Comparison of ENCODE assay signal across 26 cellular contexts in genomic region chr9:127912296-127912695, GRCh38. TPM values are rescaled to one million over a fixed set of nuclear protein-coding genes. Genes with fewer than 3 reads are reported as not detected.
DNase-seq lines count a peak whose midpoint lies in the region; ATAC-seq, FAIRE-seq and TF ChIP-seq lines count a peak whose summit lies in the region.
"Had no signal": no experiment of that assay in that cellular context is flagged by ENCODE, and none has a peak within 500 bp of the region (broad histone marks: within the 10 kb centered on the region; RNA-seq: fewer than 3 reads in every experiment).

No MANE protein-coding gene starts in this region.

- H4K20me1 ChIP-seq in KMS-11 (ENCODE audit: insufficient read depth) (no peaks in the 10 kb centered on the region), GM12878 (ENCODE audit: control insufficient read depth, insufficient read depth) (no peaks in the 10 kb centered on the region)

- in situ Hi-C loops in GM12878 (cut with MboI), result loop anchor here (5.0 kb wide), 1 partner anchor 175 kb away; the partner anchor contains the start of gene TOR2A

- no peak for DNase-seq in activated CD4-positive, alpha-beta T cell treated with anti-CD3 and anti-CD28 coated beads, Interleukin-2, amount 10 ng/mL, durations not matched to agents 24 days and 14 days
- no peak for DNase-seq in activated CD4-positive, alpha-beta T cell treated with anti-CD3 and anti-CD28 coated beads, Interleukin-2, amount 10 ng/mL, durations not matched to agents 7 days and 5 days
- DNase-seq in GM12878 (ENCODE audit: low read depth, low spot score) (no peak), lower leg skin (ENCODE audit: low spot score in 2 of 2) (no peak), DMS53 treated with DMSO at 0.1 percent for 48 hours (lab: John Stamatoyannopoulos, UW; ENCODE audit: unreplicated experiment) (no peak), SKM-1 (lab: John Stamatoyannopoulos, UW; ENCODE audit: unreplicated experiment) (no peak)
- DNase-seq in stimulated activated naive B cell treated with anti-CD40 and anti-IgM and Interleukin-4, amounts not matched to agents 10 μg/mL and 1 μg/mL and 100 μg/mL, for 72 hours, result no peak
- DNase-seq: activated CD4-positive, CD25-positive, alpha-beta regulatory T cell; activated effector memory CD4-positive, alpha-beta T cell treated with anti-CD3 and anti-CD28 coated beads, Interleukin-2, amount 50 U/mL, for 16 hours; amygdala; C1 segment of cervical spinal cord; foreskin fibroblast; GF-D8; GOT3; hypothalamus; islet precursor cell; NCI-H146; NCI-H748 treated with DMSO at 0.1 percent for 48 hours; nucleus accumbens; stimulated activated CD4-positive, alpha-beta T cell treated with anti-CD3 and anti-CD28 coated beads, Interleukin-4, amount 100 ng/mL, for 1 hour had no signal

- H3K9me3 Mint-ChIP-seq in activated CD4-positive, alpha-beta T cell treated with anti-CD3 and anti-CD28 coated beads, Interleukin-2, amount 10 ng/mL, durations not matched to agents 24 days and 14 days, result no peaks in the 10 kb centered on the region
- H3K9me3 Mint-ChIP-seq in activated CD4-positive, alpha-beta T cell treated with anti-CD3 and anti-CD28 coated beads, Interleukin-2, amount 10 ng/mL, durations not matched to agents 7 days and 5 days, result no peaks in the 10 kb centered on the region
- no peaks in the 10 kb centered on the region for H3K9me3 Mint-ChIP-seq in stimulated activated naive B cell treated with anti-CD40 and anti-IgM and Interleukin-4, amounts not matched to agents 10 μg/mL and 1 μg/mL and 100 μg/mL, for 72 hours
- H3K9me3 Mint-ChIP-seq: type B pancreatic cell had no signal

- no peak for TF ChIP-seq RAD21 in GM12878 (IDR thresholded peaks at IDR 0.05; ENCODE audit: insufficient read depth, low read depth, low read length)

- RAD21 ChIA-PET in GM12878 (lab: Charles Lee; ENCODE audit: unreplicated experiment), result interaction anchor here (1.3 to 1.7 kb wide), 2 partner anchors 9 to 141 kb away, joined by 3 to 4 read pairs; no protein-coding TSS in a partner anchor

- BruUV-seq in GM12878 (replicated peaks; lab: Mats Ljungman, UMichigan), result no TSS peak

- peaks cover 14% of the 10 kb centered on the region; the same call in 1 of the 2 replicates for H3K36me3 ChIP-seq in KMS-11 (ENCODE audit: insufficient read depth)
- peaks cover 10 to 22% of the 10 kb centered on the region in 2 experiments; a peak in 2 of 4 replicates for H3K36me3 ChIP-seq in GM12878 (ENCODE audit: control insufficient read depth in 2 of 2, insufficient read depth in 2 of 2, low read length in 1 of 2)

- H3K4me1 Mint-ChIP-seq in activated CD4-positive, alpha-beta T cell treated with anti-CD3 and anti-CD28 coated beads, Interleukin-2, amount 10 ng/mL, durations not matched to agents 24 days and 14 days, result peaks cover 38% of the 10 kb centered on the region
- H3K4me1 Mint-ChIP-seq in activated CD4-positive, alpha-beta T cell treated with anti-CD3 and anti-CD28 coated beads, Interleukin-2, amount 10 ng/mL, durations not matched to agents 7 days and 5 days, result peaks cover 44% of the 10 kb centered on the region
- H3K4me1 Mint-ChIP-seq in stimulated activated naive B cell treated with anti-CD40 and anti-IgM and Interleukin-4, amounts not matched to agents 10 μg/mL and 1 μg/mL and 100 μg/mL, for 72 hours, result peaks cover 33 to 56% of the 10 kb centered on the region in 2 donors

- TF ChIP-seq CTCF in KMS-11 (conservative IDR thresholded peaks at IDR 0.05; ENCODE audit: low read depth, low read length), result no peak
- no peak for TF ChIP-seq CTCF in GM12878 (IDR thresholded peaks at IDR 0.05 in 2 of 3, conservative IDR thresholded peaks at IDR 0.05 in 1 of 3; ENCODE audit: control insufficient read depth in 2 of 3, extremely low read depth in 1 of 3, insufficient read depth in 1 of 3, low read depth in 3 of 3, low read length in 3 of 3)
- no peak for TF ChIP-seq CTCF in lower leg skin (IDR thresholded peaks at IDR 0.05)

- peaks cover 60% of the 10 kb centered on the region for H3K4me1 ChIP-seq in KMS-11 (ENCODE audit: low read depth, poor library complexity, severe bottlenecking)
- peaks cover 40% of the 10 kb centered on the region for H3K4me1 ChIP-seq in GM12878 (ENCODE audit: control insufficient read depth, insufficient read depth, low read length)

- TF ChIP-seq POLR2A in GM12878 (IDR thresholded peaks at IDR 0.05; ENCODE audit: low read depth, low read length) (no peak), lower leg skin (IDR thresholded peaks at IDR 0.05) (no peak)

- peaks cover 60% of the 10 kb centered on the region for H3K79me2 ChIP-seq in KMS-11 (ENCODE audit: insufficient read depth, low read depth)
- peaks cover 39% of the 10 kb centered on the region for H3K79me2 ChIP-seq in GM12878 (ENCODE audit: control insufficient read depth, insufficient read depth, low read length)

- WGBS in GM12878 (ENCODE audit: insufficient coverage, insufficient replicate concordance, low lambda C conversion rate, missing lambda C conversion rate), result 98% methylated on average over 23 of the region's 31 CpGs
- WGBS in lower leg skin, 2 donors, result 96% methylated on average over 28 to 30 of the region's 31 CpGs

- H2AFZ ChIP-seq in KMS-11 (ENCODE audit: low read depth), result no peak overlapping the region
- no peak overlapping the region for H2AFZ ChIP-seq in GM12878 (ENCODE audit: control insufficient read depth, low read depth, low read length)

- H3K4me3 ChIP-seq in KMS-11 (IDR thresholded peaks at IDR 0.05; ENCODE audit: insufficient read depth, low read depth, low read length), result no peak overlapping the region
- H3K4me3 ChIP-seq in GM12878, result no peak overlapping the region
- H3K4me3 ChIP-seq in lower leg skin (ENCODE audit: low read depth, poor library complexity, severe bottlenecking), result no peak overlapping the region
- H3K4me3 ChIP-seq: lung, SJSA1 had no signal

- peak overlapping the region; percentile 96 for H3K27ac Mint-ChIP-seq in activated CD4-positive, alpha-beta T cell treated with anti-CD3 and anti-CD28 coated beads, Interleukin-2, amount 10 ng/mL, durations not matched to agents 24 days and 14 days
- no peak overlapping the region for H3K27ac Mint-ChIP-seq in activated CD4-positive, alpha-beta T cell treated with anti-CD3 and anti-CD28 coated beads, Interleukin-2, amount 10 ng/mL, durations not matched to agents 7 days and 5 days
- peak overlapping the region; percentile 93 for H3K27ac Mint-ChIP-seq in stimulated activated naive B cell treated with anti-CD40 and anti-IgM and Interleukin-4, amounts not matched to agents 10 μg/mL and 1 μg/mL and 100 μg/mL, for 72 hours

- CTCF ChIA-PET in activated CD4-positive, alpha-beta T cell treated with anti-CD3 and anti-CD28 coated beads, Interleukin-2, amount 10 ng/mL, durations not matched to agents 7 days and 5 days (lab: Charles Lee), result interaction anchor here (1.1 to 1.4 kb wide), 4 partner anchors 9 to 30 kb away, joined by 3 to 5 read pairs (median 3); no protein-coding TSS in a partner anchor
- CTCF ChIA-PET in GM12878 (lab: Yijun Ruan, JAX), result interaction anchor here (1.3 to 1.7 kb wide), 3 partner anchors 8 to 43 kb away, joined by 3 to 7 read pairs (median 5); no protein-coding TSS in a partner anchor

- intact Hi-C loops in activated CD4-positive, alpha-beta T cell treated with anti-CD3 and anti-CD28 coated beads, Interleukin-2, amount 10 ng/mL, durations not matched to agents 24 days and 14 days (cut with micrococcal nuclease), result no loop called here
- intact Hi-C loops in GM12878 (cut with micrococcal nuclease; ENCODE audit: unreplicated experiment), result no loop called here
- intact Hi-C loops in lower leg skin (cut with DNase I; ENCODE audit: low total_unique reads), result loop anchor here (5.0 kb wide), 1 partner anchor 125 kb away; the partner anchor contains the start of gene CDK9

- SMC1A ChIA-PET in GM12878 (lab: Charles Lee; ENCODE audit: uncharacterized antibody, unreplicated experiment), result interaction anchor here (0.7 kb wide), 1 partner anchor 133 kb away, joined by 3 read pairs; no protein-coding TSS in a partner anchor

- H3K9me3 ChIP-seq in GM12878 (replicated peaks; ENCODE audit: control insufficient read depth, insufficient read depth, low read length), result no peaks in the 10 kb centered on the region
- H3K9me3 ChIP-seq: SJSA1 had no signal

- H3K27ac ChIP-seq in KMS-11 (peak overlapping the region; percentile 97), GM12878 (ENCODE audit: control insufficient read depth, insufficient read depth) (peak overlapping the region; percentile 86)
- H3K27ac ChIP-seq: epithelial cell of prostate, HL-60, SJSA1 had no signal

- no peak for TF ChIP-seq EP300 in GM12878 (IDR thresholded peaks at IDR 0.05; ENCODE audit: borderline replicate concordance in 1 of 2, control insufficient read depth in 1 of 2, low read depth in 2 of 2, low read length in 2 of 2)

- POLR2A ChIA-PET in activated CD4-positive, alpha-beta T cell treated with anti-CD3 and anti-CD28 coated beads, Interleukin-2, amount 10 ng/mL, durations not matched to agents 7 days and 5 days (lab: Charles Lee), result interaction anchor here (0.5 kb wide), 1 partner anchor 122 kb away, joined by 4 read pairs; no protein-coding TSS in a partner anchor
- POLR2A ChIA-PET in GM12878 (lab: Charles Lee), result interaction anchor here (1.4 to 6.9 kb wide), 2 partner anchors 10 to 23 kb away, joined by 3 to 166 read pairs; partner anchors contain the start of gene ST6GALNAC6

- H3K9ac ChIP-seq in KMS-11 (peak overlapping the region; percentile 53; the same call in 1 of the 2 replicates), GM12878 (ENCODE audit: control insufficient read depth, insufficient read depth, low read length) (peak overlapping the region; percentile 57)

- H3K27me3 ChIP-seq in KMS-11 (ENCODE audit: insufficient read depth, low read depth) (no peaks in the 10 kb centered on the region), GM12878 (replicated peaks in 1 of 2; ENCODE audit: control insufficient read depth in 2 of 2, insufficient read depth in 2 of 2, low read length in 1 of 2) (no peaks in the 10 kb centered on the region)
- H3K27me3 ChIP-seq: SJSA1 had no signal

- H3K27me3 Mint-ChIP-seq in activated CD4-positive, alpha-beta T cell treated with anti-CD3 and anti-CD28 coated beads, Interleukin-2, amount 10 ng/mL, durations not matched to agents 24 days and 14 days, result no peaks in the 10 kb centered on the region
- H3K27me3 Mint-ChIP-seq in activated CD4-positive, alpha-beta T cell treated with anti-CD3 and anti-CD28 coated beads, Interleukin-2, amount 10 ng/mL, durations not matched to agents 7 days and 5 days, result no peaks in the 10 kb centered on the region
- H3K27me3 Mint-ChIP-seq in stimulated activated naive B cell treated with anti-CD40 and anti-IgM and Interleukin-4, amounts not matched to agents 10 μg/mL and 1 μg/mL and 100 μg/mL, for 72 hours, result no peaks in the 10 kb centered on the region
- H3K27me3 Mint-ChIP-seq: type B pancreatic cell had no signal

- peaks cover 25% of the 10 kb centered on the region for H3K36me3 Mint-ChIP-seq in activated CD4-positive, alpha-beta T cell treated with anti-CD3 and anti-CD28 coated beads, Interleukin-2, amount 10 ng/mL, durations not matched to agents 24 days and 14 days (ENCODE audit: low read depth)
- peaks cover 17% of the 10 kb centered on the region for H3K36me3 Mint-ChIP-seq in activated CD4-positive, alpha-beta T cell treated with anti-CD3 and anti-CD28 coated beads, Interleukin-2, amount 10 ng/mL, durations not matched to agents 7 days and 5 days (ENCODE audit: low read depth)
- H3K36me3 Mint-ChIP-seq in stimulated activated naive B cell treated with anti-CD40 and anti-IgM and Interleukin-4, amounts not matched to agents 10 μg/mL and 1 μg/mL and 100 μg/mL, for 72 hours, result peaks cover 31 to 55% of the 10 kb centered on the region in 2 donors

- no peak for FAIRE-seq in GM12878 (lab: Jason Lieb, UNC)

- H3K4me2 ChIP-seq in KMS-11, result peak overlapping the region; percentile 64
- H3K4me2 ChIP-seq in GM12878 (ENCODE audit: control insufficient read depth, insufficient read depth), result peak overlapping the region; percentile 90

- H3K4me3 Mint-ChIP-seq in activated CD4-positive, alpha-beta T cell treated with anti-CD3 and anti-CD28 coated beads, Interleukin-2, amount 10 ng/mL, durations not matched to agents 24 days and 14 days, result no peak overlapping the region
- H3K4me3 Mint-ChIP-seq in activated CD4-positive, alpha-beta T cell treated with anti-CD3 and anti-CD28 coated beads, Interleukin-2, amount 10 ng/mL, durations not matched to agents 7 days and 5 days, result no peak overlapping the region
- no peak overlapping the region for H3K4me3 Mint-ChIP-seq in stimulated activated naive B cell treated with anti-CD40 and anti-IgM and Interleukin-4, amounts not matched to agents 10 μg/mL and 1 μg/mL and 100 μg/mL, for 72 hours
- H3K4me3 Mint-ChIP-seq: type B pancreatic cell had no signal

- no peak for ATAC-seq in GM12878
- ATAC-seq in stimulated activated naive B cell treated with anti-CD40 and anti-IgM and Interleukin-4, amounts not matched to agents 10 μg/mL and 1 μg/mL and 100 μg/mL, for 72 hours (replicated peaks), result no peak

RNA-seq across cellular contexts. Expression of gene ST6GALNAC4, which starts 4.5 kb away (rescaled TPM):
- 28.0 and 28.3 TPM in 2 replicates for total RNA-seq in activated CD4-positive, alpha-beta T cell treated with anti-CD3 and anti-CD28 coated beads, Interleukin-2, amount 10 ng/mL, durations not matched to agents 24 days and 14 days
- total RNA-seq in activated CD4-positive, alpha-beta T cell treated with anti-CD3 and anti-CD28 coated beads, Interleukin-2, amount 10 ng/mL, durations not matched to agents 7 days and 5 days, result 10 to 100 TPM; 16.8 to 22.4 TPM
- 98.4 and 112 TPM in 2 replicates for total RNA-seq in GM12878 (2013; cell fraction: nucleolus; rRNA removed)
- 48.3 and 57.4 TPM in 2 replicates for total RNA-seq in GM12878 (2014; rRNA removed)
- total RNA-seq in GM12878 (2014; rRNA removed; fragmentation: Illumina TruSeq; extraction: Trizol), result 20.7 and 23.7 TPM in 2 replicates
- 56.1 and 64.1 TPM in 2 replicates for total RNA-seq in GM12878 (2021)
- polyA plus RNA-seq in GM12878 (2011; ENCODE audit: low read depth), result 11.8 TPM
- 6.9 and 16.4 TPM in 2 replicates for polyA plus RNA-seq in GM12878 (2011; rRNA removed)
- 38.1 and 52.2 TPM in 2 replicates for polyA plus RNA-seq in GM12878 (2011; cell fraction: cytosol; rRNA removed)
- 59.2 and 59.5 TPM in 2 replicates for polyA plus RNA-seq in GM12878 (2011; cell fraction: nucleus; rRNA removed)
- polyA plus RNA-seq in GM12878 (2012), result 40.4 and 47.8 TPM in 2 replicates
- 3.0 and 13.5 TPM in 2 replicates for polyA plus RNA-seq in GM12878 (2014; fragmentation: Illumina TruSeq; extraction: Trizol)
- polyA plus RNA-seq in GM12878 (2014; fragmentation: Nextera tagmentation; extraction: Ambion mirVana), result 1 to 10 TPM; 4.2 to 6.6 TPM
- 63.2 and 68.1 TPM in 2 replicates for polyA plus RNA-seq in GM12878 (2014; rRNA removed)
- polyA plus RNA-seq in GM12878 (2016; fragmentation: Nextera tagmentation; extraction: Ambion mirVana), result 10 to 100 TPM; 46.7 to 49.9 TPM
- 23.9 and 54.0 TPM in 2 replicates for polyA minus RNA-seq in GM12878 (2011; rRNA and poly(A)+ RNA removed)
- 25.1 and 31.3 TPM in 2 replicates for polyA minus RNA-seq in GM12878 (2011; cell fraction: cytosol; rRNA and poly(A)+ RNA removed)
- polyA minus RNA-seq in GM12878 (2011; cell fraction: nucleus; rRNA and poly(A)+ RNA removed), result 27.2 and 51.5 TPM in 2 replicates
- 10 to 100 TPM in 2 of 4 donors, 1 to 10 TPM in 2; 4.6 to 28.5 (median 16.5) TPM for total RNA-seq in lower leg skin

RNA-seq across cellular contexts. Expression of gene ST6GALNAC6, which starts 12.9 kb away (rescaled TPM):
- 53.3 and 61.2 TPM in 2 replicates for total RNA-seq in activated CD4-positive, alpha-beta T cell treated with anti-CD3 and anti-CD28 coated beads, Interleukin-2, amount 10 ng/mL, durations not matched to agents 24 days and 14 days
- total RNA-seq in activated CD4-positive, alpha-beta T cell treated with anti-CD3 and anti-CD28 coated beads, Interleukin-2, amount 10 ng/mL, durations not matched to agents 7 days and 5 days, result 100 to 1,000 TPM; 100 to 122 TPM
- total RNA-seq in GM12878 (2013; cell fraction: nucleolus; rRNA removed), result 55.6 and 55.9 TPM in 2 replicates
- 22.6 and 27.0 TPM in 2 replicates for total RNA-seq in GM12878 (2014; rRNA removed)
- total RNA-seq in GM12878 (2014; rRNA removed; fragmentation: Illumina TruSeq; extraction: Trizol), result 16.0 and 17.6 TPM in 2 replicates
- total RNA-seq in GM12878 (2021), result 21.1 and 23.2 TPM in 2 replicates
- 9.5 TPM for polyA plus RNA-seq in GM12878 (2011; ENCODE audit: low read depth)
- 13.9 and 24.6 TPM in 2 replicates for polyA plus RNA-seq in GM12878 (2011; rRNA removed)
- 28.4 and 35.1 TPM in 2 replicates for polyA plus RNA-seq in GM12878 (2011; cell fraction: cytosol; rRNA removed)
- 55.5 and 94.2 TPM in 2 replicates for polyA plus RNA-seq in GM12878 (2011; cell fraction: nucleus; rRNA removed)
- 19.0 and 22.5 TPM in 2 replicates for polyA plus RNA-seq in GM12878 (2012)
- 7.2 and 16.1 TPM in 2 replicates for polyA plus RNA-seq in GM12878 (2014; fragmentation: Illumina TruSeq; extraction: Trizol)
- under 1 TPM; 0.40 to 0.48 TPM for polyA plus RNA-seq in GM12878 (2014; fragmentation: Nextera tagmentation; extraction: Ambion mirVana)
- polyA plus RNA-seq in GM12878 (2014; rRNA removed), result 24.0 and 24.7 TPM in 2 replicates
- polyA plus RNA-seq in GM12878 (2016; fragmentation: Nextera tagmentation; extraction: Ambion mirVana), result 10 to 100 TPM; 12.6 to 12.7 TPM
- 20.8 and 26.1 TPM in 2 replicates for polyA minus RNA-seq in GM12878 (2011; rRNA and poly(A)+ RNA removed)
- polyA minus RNA-seq in GM12878 (2011; cell fraction: cytosol; rRNA and poly(A)+ RNA removed), result 4.7 and 8.0 TPM in 2 replicates
- 12.1 and 16.7 TPM in 2 replicates for polyA minus RNA-seq in GM12878 (2011; cell fraction: nucleus; rRNA and poly(A)+ RNA removed)
- 10 to 100 TPM; 50.5 to 72.9 (median 65.6) TPM for total RNA-seq in lower leg skin

RNA-seq across cellular contexts. Expression of gene PIP5KL1, which starts 18.3 kb away (rescaled TPM):
- 0.89 and 0.90 TPM in 2 replicates for total RNA-seq in activated CD4-positive, alpha-beta T cell treated with anti-CD3 and anti-CD28 coated beads, Interleukin-2, amount 10 ng/mL, durations not matched to agents 24 days and 14 days
- 1 to 10 TPM; 2.5 to 4.1 TPM for total RNA-seq in activated CD4-positive, alpha-beta T cell treated with anti-CD3 and anti-CD28 coated beads, Interleukin-2, amount 10 ng/mL, durations not matched to agents 7 days and 5 days
- 1.9 and 2.0 TPM in 2 replicates for total RNA-seq in GM12878 (2013; cell fraction: nucleolus; rRNA removed)
- 0.40 TPM in 1 of 2 replicates, not detected in the other for total RNA-seq in GM12878 (2014; rRNA removed)
- total RNA-seq in GM12878 (2014; rRNA removed; fragmentation: Illumina TruSeq; extraction: Trizol), result 0.14 and 0.22 TPM in 2 replicates
- total RNA-seq in GM12878 (2021), result 0.32 and 0.64 TPM in 2 replicates
- polyA plus RNA-seq in GM12878 (2011; ENCODE audit: low read depth), result 0.41 TPM
- 0.12 and 0.50 TPM in 2 replicates for polyA plus RNA-seq in GM12878 (2011; rRNA removed)
- polyA plus RNA-seq in GM12878 (2011; cell fraction: cytosol; rRNA removed), result 0.34 and 0.52 TPM in 2 replicates
- polyA plus RNA-seq in GM12878 (2011; cell fraction: nucleus; rRNA removed), result 2.2 and 3.0 TPM in 2 replicates
- 0.60 and 1.1 TPM in 2 replicates for polyA plus RNA-seq in GM12878 (2012)
- 0.04 TPM in 1 of 2 replicates, not detected in the other for polyA plus RNA-seq in GM12878 (2014; fragmentation: Illumina TruSeq; extraction: Trizol)
- not detected for polyA plus RNA-seq in GM12878 (2014; fragmentation: Nextera tagmentation; extraction: Ambion mirVana)
- 0.55 and 0.67 TPM in 2 replicates for polyA plus RNA-seq in GM12878 (2014; rRNA removed)
- polyA plus RNA-seq in GM12878 (2016; fragmentation: Nextera tagmentation; extraction: Ambion mirVana), result under 1 TPM; 0.11 to 0.47 TPM
- 0.10 TPM in 1 of 2 replicates, not detected in the other for polyA minus RNA-seq in GM12878 (2011; rRNA and poly(A)+ RNA removed)
- not detected in 2 replicates for polyA minus RNA-seq in GM12878 (2011; cell fraction: cytosol; rRNA and poly(A)+ RNA removed)
- 0.57 and 0.85 TPM in 2 replicates for polyA minus RNA-seq in GM12878 (2011; cell fraction: nucleus; rRNA and poly(A)+ RNA removed)
- 10 to 100 TPM in 1 of 4 donors, 1 to 10 TPM in 3; 4.1 to 11.3 (median 8.4) TPM for total RNA-seq in lower leg skin

RNA-seq across cellular contexts. Expression of gene DPM2, which starts 25.4 kb away (rescaled TPM):
- total RNA-seq in activated CD4-positive, alpha-beta T cell treated with anti-CD3 and anti-CD28 coated beads, Interleukin-2, amount 10 ng/mL, durations not matched to agents 24 days and 14 days, result 62.7 and 65.1 TPM in 2 replicates
- 10 to 100 TPM; 79.9 to 80.4 TPM for total RNA-seq in activated CD4-positive, alpha-beta T cell treated with anti-CD3 and anti-CD28 coated beads, Interleukin-2, amount 10 ng/mL, durations not matched to agents 7 days and 5 days
- total RNA-seq in GM12878 (2013; cell fraction: nucleolus; rRNA removed), result 35.0 and 35.4 TPM in 2 replicates
- total RNA-seq in GM12878 (2014; rRNA removed), result 36.3 and 40.3 TPM in 2 replicates
- total RNA-seq in GM12878 (2014; rRNA removed; fragmentation: Illumina TruSeq; extraction: Trizol), result 30.6 and 31.7 TPM in 2 replicates
- total RNA-seq in GM12878 (2021), result 40.7 and 44.0 TPM in 2 replicates
- polyA plus RNA-seq in GM12878 (2011; ENCODE audit: low read depth), result 17.4 TPM
- 25.8 and 49.2 TPM in 2 replicates for polyA plus RNA-seq in GM12878 (2011; rRNA removed)
- polyA plus RNA-seq in GM12878 (2011; cell fraction: cytosol; rRNA removed), result 73.3 and 82.9 TPM in 2 replicates
- 54.9 and 64.6 TPM in 2 replicates for polyA plus RNA-seq in GM12878 (2011; cell fraction: nucleus; rRNA removed)
- 30.5 and 35.8 TPM in 2 replicates for polyA plus RNA-seq in GM12878 (2012)
- 24.3 and 45.4 TPM in 2 replicates for polyA plus RNA-seq in GM12878 (2014; fragmentation: Illumina TruSeq; extraction: Trizol)
- 10 to 100 TPM; 22.7 to 24.2 TPM for polyA plus RNA-seq in GM12878 (2014; fragmentation: Nextera tagmentation; extraction: Ambion mirVana)
- 54.3 and 56.5 TPM in 2 replicates for polyA plus RNA-seq in GM12878 (2014; rRNA removed)
- polyA plus RNA-seq in GM12878 (2016; fragmentation: Nextera tagmentation; extraction: Ambion mirVana), result 10 to 100 TPM; 76.7 to 77.9 TPM
- 39.4 and 64.4 TPM in 2 replicates for polyA minus RNA-seq in GM12878 (2011; rRNA and poly(A)+ RNA removed)
- 27.0 and 30.2 TPM in 2 replicates for polyA minus RNA-seq in GM12878 (2011; cell fraction: cytosol; rRNA and poly(A)+ RNA removed)
- polyA minus RNA-seq in GM12878 (2011; cell fraction: nucleus; rRNA and poly(A)+ RNA removed), result 38.0 and 63.1 TPM in 2 replicates
- total RNA-seq in lower leg skin, result 10 to 100 TPM; 11.9 to 21.1 (median 15.8) TPM

RNA-seq across cellular contexts. Expression of gene AK1, which starts 34.8 kb away (rescaled TPM):
- 18.0 and 19.9 TPM in 2 replicates for total RNA-seq in activated CD4-positive, alpha-beta T cell treated with anti-CD3 and anti-CD28 coated beads, Interleukin-2, amount 10 ng/mL, durations not matched to agents 24 days and 14 days
- total RNA-seq in activated CD4-positive, alpha-beta T cell treated with anti-CD3 and anti-CD28 coated beads, Interleukin-2, amount 10 ng/mL, durations not matched to agents 7 days and 5 days, result 10 to 100 TPM; 53.7 to 62.3 TPM
- total RNA-seq in GM12878 (2013; cell fraction: nucleolus; rRNA removed), result 1.8 and 2.4 TPM in 2 replicates
- 0.87 and 3.1 TPM in 2 replicates for total RNA-seq in GM12878 (2014; rRNA removed)
- 0.14 and 1.8 TPM in 2 replicates for total RNA-seq in GM12878 (2014; rRNA removed; fragmentation: Illumina TruSeq; extraction: Trizol)
- total RNA-seq in GM12878 (2021), result 2.1 and 2.2 TPM in 2 replicates
- 1.8 TPM for polyA plus RNA-seq in GM12878 (2011; ENCODE audit: low read depth)
- polyA plus RNA-seq in GM12878 (2011; rRNA removed), result 0.98 and 1.8 TPM in 2 replicates
- polyA plus RNA-seq in GM12878 (2011; cell fraction: cytosol; rRNA removed), result 2.5 and 3.1 TPM in 2 replicates
- 21.6 and 27.7 TPM in 2 replicates for polyA plus RNA-seq in GM12878 (2011; cell fraction: nucleus; rRNA removed)
- 5.1 and 8.4 TPM in 2 replicates for polyA plus RNA-seq in GM12878 (2012)
- polyA plus RNA-seq in GM12878 (2014; fragmentation: Illumina TruSeq; extraction: Trizol), result 1.3 and 1.8 TPM in 2 replicates
- 1 to 10 TPM in 1 of 2 experiments, under 1 TPM in 1; 0.23 to 1.4 TPM for polyA plus RNA-seq in GM12878 (2014; fragmentation: Nextera tagmentation; extraction: Ambion mirVana)
- 2.1 and 4.7 TPM in 2 replicates for polyA plus RNA-seq in GM12878 (2014; rRNA removed)
- polyA plus RNA-seq in GM12878 (2016; fragmentation: Nextera tagmentation; extraction: Ambion mirVana), result 1 to 10 TPM; 1.4 to 2.2 TPM
- polyA minus RNA-seq in GM12878 (2011; rRNA and poly(A)+ RNA removed), result 0.29 and 0.88 TPM in 2 replicates
- 3.3 and 6.0 TPM in 2 replicates for polyA minus RNA-seq in GM12878 (2011; cell fraction: cytosol; rRNA and poly(A)+ RNA removed)
- polyA minus RNA-seq in GM12878 (2011; cell fraction: nucleus; rRNA and poly(A)+ RNA removed), result 0.24 and 0.67 TPM in 2 replicates
- total RNA-seq in lower leg skin, result 10 to 100 TPM in 3 of 4 donors, 1 to 10 TPM in 1; 9.5 to 35.4 (median 19.8) TPM
